Comparison of ENCODE assay signal across 20 cellular contexts in genomic region chr3:106376016-106376415, GRCh38.
"Had no signal": no experiment of that assay in that cellular context is flagged by ENCODE, and none has a peak within 500 bp of the region (broad histone marks: within the 10 kb centered on the region; RNA-seq: fewer than 3 reads in every experiment).

No MANE protein-coding gene starts in this region.

- ATAC-seq: lower lobe of right lung; natural killer cell treated with Interleukin-12 subunit alpha and Interleukin-12 subunit beta and Interleukin-15 and Interleukin-18, amount 100 ng/mL, for 72 hours; sciatic nerve; stimulated activated effector memory CD8-positive, alpha-beta T cell treated with anti-CD3 and anti-CD28 coated beads, Interleukin-12 subunit alpha, Interleukin-12 subunit beta, amount 100 ng/mL, for 72 hours had no signal

- DNase-seq: activated CD4-positive, alpha-beta T cell treated with anti-CD3 and anti-CD28 coated beads, Interleukin-2, amount 50 U/mL, for 1 hour; activated CD8-positive, alpha-beta memory T cell treated with anti-CD3 and anti-CD28 coated beads, Interleukin-2, amount 50 U/mL, for 4 hours; activated effector memory CD4-positive, alpha-beta T cell treated with Interleukin-2 at 50 U/mL for 16 hours; activated naive CD4-positive, alpha-beta T cell treated with anti-CD3 and anti-CD28 coated beads, Interleukin-2, amount 50 U/mL, for 16 hours; activated T-cell treated with anti-CD3 and anti-CD28 coated beads, Interleukin-2, amount 50 U/mL, for 48 hours; dorsolateral prefrontal cortex; foreskin fibroblast; glutamatergic neuron; hippocampal formation; lower lobe of right lung; stimulated activated CD4-positive, alpha-beta T cell treated with anti-CD3 and anti-CD28 coated beads, Interleukin-4, amount 100 ng/mL, for 24 hours; T1000; upper lobe of left lung had no signal

- H3K27ac ChIP-seq: ascending aorta, cardiac muscle cell, dorsolateral prefrontal cortex, lower lobe of right lung, neutrophil, thoracic aorta, upper lobe of left lung had no signal

- H3K9me3 ChIP-seq: ascending aorta, lower lobe of right lung, neutrophil, thoracic aorta, upper lobe of left lung had no signal

- H3K4me1 ChIP-seq: ascending aorta, lower lobe of right lung, upper lobe of left lung had no signal

- H3K36me3 ChIP-seq: ascending aorta, cardiac muscle cell, lower lobe of right lung, neutrophil, thoracic aorta, upper lobe of left lung had no signal

- H3K27me3 ChIP-seq: ascending aorta, cardiac muscle cell, dorsolateral prefrontal cortex, neutrophil, upper lobe of left lung had no signal

- H3K4me3 ChIP-seq: ascending aorta, cardiac muscle cell, dorsolateral prefrontal cortex, lower lobe of right lung, thoracic aorta, upper lobe of left lung had no signal
